ENCODE assay signal across 8 cellular contexts in the genomic region with DNA sequence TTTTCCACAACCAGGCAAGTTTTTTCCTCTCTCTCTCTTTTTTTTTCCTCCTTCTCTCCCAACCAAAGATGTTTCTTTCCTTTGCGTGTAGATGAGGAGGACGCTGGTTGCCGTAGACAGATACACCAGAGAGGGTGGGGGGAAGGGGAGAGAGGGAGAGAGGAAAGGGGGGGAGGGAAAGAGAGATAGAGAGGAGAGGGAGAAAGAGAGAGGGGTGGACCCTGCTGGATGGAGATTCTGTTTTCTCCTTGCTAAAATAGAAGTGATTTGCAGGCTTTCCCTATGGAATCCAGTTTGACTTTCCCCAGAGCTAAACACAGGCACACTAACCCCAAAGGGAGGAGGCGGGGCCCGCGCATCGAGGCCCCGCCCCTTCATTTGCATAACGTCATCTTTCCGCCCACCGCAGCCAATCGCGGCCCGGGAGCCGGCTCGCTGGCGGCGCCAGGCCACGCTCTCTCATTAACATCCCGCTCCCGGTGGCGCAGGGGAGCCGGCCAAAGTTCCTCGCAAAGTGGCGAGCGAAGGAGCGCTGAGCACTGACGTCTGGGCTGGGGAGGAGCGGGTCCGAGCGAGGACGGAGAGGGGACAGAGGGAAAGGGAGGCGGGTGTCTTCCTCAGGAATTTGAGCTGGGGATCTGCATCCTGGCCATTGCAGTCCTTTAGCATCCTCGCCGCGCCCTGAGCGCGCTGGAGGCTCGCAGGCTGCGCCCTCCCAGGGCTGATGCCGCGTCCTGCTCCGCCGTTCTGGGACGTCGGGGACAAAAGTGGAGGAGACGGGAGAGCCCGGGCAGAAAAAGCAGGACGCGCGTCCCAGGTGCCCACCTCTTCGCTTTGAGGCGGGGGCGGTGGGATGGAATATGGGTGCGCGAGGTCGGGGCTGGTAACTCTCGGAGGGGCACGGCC. TPM values are rescaled to one million over a fixed set of nuclear protein-coding genes. Genes with fewer than 3 reads are reported as not detected.
DNase-seq lines count a peak whose midpoint lies in the region; ATAC-seq and TF ChIP-seq lines count a peak whose summit lies in the region.

No MANE protein-coding gene starts in this region.

- peak overlapping the region; percentile 40 to 50 for H3K27ac ChIP-seq in mucosa of rectum (ENCODE audit: low read depth in 2 of 2, low read length in 2 of 2)

- H3K4me3 ChIP-seq in epithelial cell of proximal tubule (ENCODE audit: low read depth, low read length) (peak overlapping the region; percentile 40), mucosa of rectum (ENCODE audit: low read length in 2 of 2) (peak overlapping the region; percentile 61 to 72)

- H3K36me3 ChIP-seq in mucosa of rectum (ENCODE audit: control insufficient read depth in 2 of 2, insufficient read depth in 2 of 2, low read length in 2 of 2): no peaks in the 10 kb centered on the region

- DNase-seq in AG20443 (ENCODE audit: low spot score) (peak; percentile 95), GM19238 (ENCODE audit: insufficient read length, low spot score) (peak; percentile 67), NCI-H748 (lab: John Stamatoyannopoulos, UW; ENCODE audit: unreplicated experiment) (peak; percentile 93), activated T-cell treated with anti-CD3 and anti-CD28 coated beads for 1 hour (ENCODE audit: low read depth) (peak; percentile 66), epithelial cell of proximal tubule (ENCODE audit: low read depth) (no peak)
- DNase-seq in stimulated activated CD8-positive, alpha-beta memory T cell treated with anti-CD3 and anti-CD28 coated beads, Interleukin-4, amount 100 ng/mL, for 24 hours (ENCODE audit: low read depth): peak; percentile 73

- no peaks in the 10 kb centered on the region for H3K9me3 ChIP-seq in mucosa of rectum (ENCODE audit: control insufficient read depth in 2 of 2, low read length in 2 of 2)

- no peak for TF ChIP-seq CTCF in epithelial cell of proximal tubule (conservative IDR thresholded peaks at IDR 0.05; ENCODE audit: low read depth, low read length)

- peak; percentile 38 for ATAC-seq in HG03378 (IDR thresholded peaks at IDR 0.05; ENCODE audit: unreplicated experiment)

- peak overlapping the region; percentile 8 to 38 for H3K9ac ChIP-seq in mucosa of rectum (ENCODE audit: low read depth in 1 of 2, low read length in 2 of 2)

- peaks cover 65 to 78% of the 10 kb centered on the region in 2 donors for H3K27me3 ChIP-seq in mucosa of rectum (ENCODE audit: control insufficient read depth in 2 of 2, insufficient read depth in 2 of 2, low read length in 2 of 2)

- H3K4me1 ChIP-seq in mucosa of rectum (ENCODE audit: control insufficient read depth in 2 of 2, insufficient read depth in 2 of 2, low read length in 2 of 2): peaks cover 5 to 7% of the 10 kb centered on the region in 2 donors

RNA-seq across cellular contexts. Expression of gene EBF1, which starts 0.6 kb away (rescaled TPM):
- not detected in 2 replicates for total RNA-seq in epithelial cell of proximal tubule
